18 cellular contexts compared by ENCODE assay signal in genomic region chr3:44887101-44887500, GRCh38. TPM values are rescaled to one million over a fixed set of nuclear protein-coding genes. Genes with fewer than 3 reads are reported as not detected.
DNase-seq lines count a peak whose midpoint lies in the region; ATAC-seq, FAIRE-seq and TF ChIP-seq lines count a peak whose summit lies in the region.
"Had no signal": no experiment of that assay in that cellular context is flagged by ENCODE, and none has a peak within 500 bp of the region (broad histone marks: within the 10 kb centered on the region; RNA-seq: fewer than 3 reads in every experiment).

No MANE protein-coding gene starts in this region.

- H3K27me3 Mint-ChIP-seq in MCF 10A (ENCODE audit: insufficient read depth, unreplicated experiment): no peaks in the 10 kb centered on the region

- peak overlapping the region; percentile 17 for H3K4me3 Mint-ChIP-seq in MCF 10A (ENCODE audit: unreplicated experiment)
- H3K4me3 Mint-ChIP-seq: H9 had no signal

- H3K27ac Mint-ChIP-seq in MCF 10A (ENCODE audit: low read depth, unreplicated experiment): peak overlapping the region; percentile 79
- H3K27ac Mint-ChIP-seq: H9 had no signal

- peak overlapping the region; percentile 70 for H3K4me2 ChIP-seq in keratinocyte (ENCODE audit: control insufficient read depth, extremely low read depth, insufficient read depth, low read depth, low read length)

- peak overlapping the region; percentile 14 for H2AFZ ChIP-seq in keratinocyte (ENCODE audit: control insufficient read depth, low read length)

- dilution Hi-C loops in keratinocyte (cut with MboI; ENCODE audit: extremely low pct_ligation_motif_present, low sequenced_read_pairs): no loop called here

- H3K4me1 Mint-ChIP-seq in MCF 10A (ENCODE audit: insufficient read depth, unreplicated experiment): peaks cover 51% of the 10 kb centered on the region

- no peaks in the 10 kb centered on the region for H3K9me3 Mint-ChIP-seq in MCF 10A (ENCODE audit: unreplicated experiment)

- DNase-seq in MCF 10A (ENCODE audit: unreplicated experiment) (no peak), breast epithelium (ENCODE audit: low spot score in 2 of 2) (no peak), bronchial epithelial cell (ENCODE audit: low read depth) (peak; percentile 60), keratinocyte (ENCODE audit: low read depth, low spot score) (no peak), NCI-H774 (lab: John Stamatoyannopoulos, UW) (no peak), NCI-H2196 (lab: John Stamatoyannopoulos, UW; ENCODE audit: unreplicated experiment) (no peak)
- no peak for DNase-seq in stimulated activated CD4-positive, alpha-beta T cell treated with anti-CD3 and anti-CD28 coated beads, Interleukin-4, amount 100 ng/mL, for 4 hours
- DNase-seq: C1 segment of cervical spinal cord, EL, H9, NCI-H1417, NCI-H187 treated with DMSO at 0.1 percent for 48 hours, NCI-H2171, NCI-H446 treated with DMSO at 0.1 percent for 48 hours, Right ventricle myocardium superior had no signal

- TF ChIP-seq POLR2A in breast epithelium (IDR thresholded peaks at IDR 0.05): no peak

- peaks cover 7% of the 10 kb centered on the region for H3K36me3 Mint-ChIP-seq in MCF 10A (ENCODE audit: insufficient read depth, unreplicated experiment)

- CTCF ChIA-PET in MCF 10A (lab: Yijun Ruan, JAX): interaction anchor here (0.7 to 3.5 kb wide), 2 partner anchors 21 to 26 kb away, joined by 4 to 13 read pairs; no protein-coding TSS in a partner anchor

- intact Hi-C loops in MCF 10A (cut with micrococcal nuclease) (loop anchor here (2.0 to 10.0 kb wide), 3 partner anchors 56 to 235 kb away; partner anchors contain the start of genes EXOSC7 and ZDHHC3), breast epithelium (cut with DNase I; ENCODE audit: low total_unique reads) (no loop called here)

- H3K4me1 ChIP-seq in breast epithelium: no peaks in the 10 kb centered on the region
- peaks cover 51% of the 10 kb centered on the region for H3K4me1 ChIP-seq in keratinocyte (ENCODE audit: control insufficient read depth, extremely low read depth, insufficient read depth, low read length)

- no peak for ATAC-seq in HG03175 (IDR thresholded peaks at IDR 0.05; ENCODE audit: unreplicated experiment)
- ATAC-seq: SK-N-SH treated with all-trans-retinoic acid at 6 μM for 48 hours had no signal

- FAIRE-seq in bronchial epithelial cell (lab: Jason Lieb, UNC): no peak
- no peak for FAIRE-seq in keratinocyte (lab: Jason Lieb, UNC)

- H3K4me3 ChIP-seq in breast epithelium (no peak overlapping the region), bronchial epithelial cell (ENCODE audit: low read depth, low read length) (no peak overlapping the region), keratinocyte (ENCODE audit: control insufficient read depth in 2 of 3, extremely low read depth in 1 of 3, insufficient read depth in 2 of 3, low read depth in 1 of 3, low read length in 3 of 3) (peak overlapping the region in 1 of 3 experiments; percentile 1)

- POLR2A ChIA-PET in MCF 10A (lab: Yijun Ruan, JAX): interaction anchor here (0.7 to 1.4 kb wide), 4 partner anchors 19 to 125 kb away, joined by 3 to 9 read pairs (median 3); partner anchors contain the start of genes EXOSC7, KIAA1143, KIF15 and ZDHHC3

- H4K20me1 ChIP-seq in keratinocyte (ENCODE audit: control insufficient read depth, extremely low read depth, insufficient read depth, low read length): no peaks in the 10 kb centered on the region

- H3K27ac ChIP-seq in breast epithelium: no peak overlapping the region
- peak overlapping the region; percentile 98 for H3K27ac ChIP-seq in keratinocyte (ENCODE audit: control insufficient read depth, insufficient read depth, low read length)

- no TSS peak for BruUV-seq in MCF 10A (replicated peaks; lab: Mats Ljungman, UMichigan)

- H3K9me3 ChIP-seq in breast epithelium (no peaks in the 10 kb centered on the region), keratinocyte (ENCODE audit: control insufficient read depth, low read depth, low read length) (no peaks in the 10 kb centered on the region)

- H3K9me1 ChIP-seq in keratinocyte (ENCODE audit: control insufficient read depth, extremely low read depth, insufficient read depth, low read length): no peaks in the 10 kb centered on the region

- H3K27me3 ChIP-seq in breast epithelium (no peaks in the 10 kb centered on the region), bronchial epithelial cell (ENCODE audit: control insufficient read depth, insufficient read depth, low read length) (no peaks in the 10 kb centered on the region), keratinocyte (ENCODE audit: control insufficient read depth, extremely low read depth, insufficient read depth, low read length) (no peaks in the 10 kb centered on the region)

- TF ChIP-seq CTCF in MCF 10A (IDR thresholded peaks at IDR 0.05; ENCODE audit: unreplicated experiment) (no peak), breast epithelium (IDR thresholded peaks at IDR 0.05) (no peak), bronchial epithelial cell (IDR thresholded peaks at IDR 0.05; ENCODE audit: insufficient read depth, low read length, severe bottlenecking) (no peak), keratinocyte (optimal IDR thresholded peaks at IDR 0.05 in 1 of 3, IDR thresholded peaks at IDR 0.05 in 1 of 3, conservative IDR thresholded peaks at IDR 0.05 in 1 of 3; ENCODE audit: extremely low read depth in 1 of 3, insufficient read depth in 2 of 3, low read length in 3 of 3) (no peak)

- H3K36me3 ChIP-seq in breast epithelium (no peaks in the 10 kb centered on the region), bronchial epithelial cell (ENCODE audit: control insufficient read depth, insufficient read depth, low read length) (no peaks in the 10 kb centered on the region), keratinocyte (ENCODE audit: control insufficient read depth in 2 of 2, extremely low read depth in 1 of 2, insufficient read depth in 2 of 2, low read length in 2 of 2) (no peaks in the 10 kb centered on the region)

- peak overlapping the region; percentile 74 for H3K9ac ChIP-seq in keratinocyte (ENCODE audit: control insufficient read depth, extremely low read depth, insufficient read depth, low read length)

- no peaks in the 10 kb centered on the region for H3K79me2 ChIP-seq in keratinocyte (ENCODE audit: control insufficient read depth, insufficient read depth, low read length)

RNA-seq across cellular contexts. Expression of gene TGM4, which starts 12.7 kb away (rescaled TPM):
- 1.1 and 2.5 TPM in 2 replicates for total RNA-seq in MCF 10A (2022)
- total RNA-seq in breast epithelium: under 1 TPM in 1 of 3 donors, not detected in 2; 0.16 TPM
- under 0.01 TPM in 2 replicates for total RNA-seq in bronchial epithelial cell
- 1.3 to 2.2 TPM (median 1.3 TPM) in 3 replicates for polyA plus RNA-seq in keratinocyte
- 0.20 TPM for polyA plus RNA-seq in keratinocyte (2011; ENCODE audit: low read depth)
- polyA plus RNA-seq in keratinocyte (2011; cell fraction: cytosol; rRNA removed): 1.4 and 2.0 TPM in 2 replicates
- polyA plus RNA-seq in keratinocyte (2011; cell fraction: nucleus; rRNA removed): 1.6 TPM in 2 replicates
- polyA plus RNA-seq in keratinocyte (2012; ENCODE audit: low replicate concordance): 0.58 and 1.2 TPM in 2 replicates
- polyA minus RNA-seq in keratinocyte: 1.4 to 3.1 TPM (median 1.4 TPM) in 3 replicates
- 0.96 TPM for polyA minus RNA-seq in keratinocyte (2011; cell fraction: cytosol; rRNA and poly(A)+ RNA removed)
- 1.3 and 2.5 TPM in 2 replicates for polyA minus RNA-seq in keratinocyte (2011; cell fraction: nucleus; rRNA and poly(A)+ RNA removed)
- total RNA-seq: H9, HT-29, Right ventricle myocardium superior had no signal

RNA-seq across cellular contexts. Expression of gene TMEM42, which starts 25.4 kb away (rescaled TPM):
- 27.6 and 27.8 TPM in 2 replicates for total RNA-seq in MCF 10A (2022)
- 10 to 100 TPM; 12.8 to 28.6 (median 20.3) TPM for total RNA-seq in breast epithelium
- 17.1 and 25.7 TPM in 2 replicates for total RNA-seq in bronchial epithelial cell
- 15.0 to 25.2 TPM (median 19.5 TPM) in 3 replicates for polyA plus RNA-seq in keratinocyte
- 6.0 TPM for polyA plus RNA-seq in keratinocyte (2011; ENCODE audit: low read depth)
- 18.5 and 19.1 TPM in 2 replicates for polyA plus RNA-seq in keratinocyte (2011; cell fraction: cytosol; rRNA removed)
- 21.3 and 22.2 TPM in 2 replicates for polyA plus RNA-seq in keratinocyte (2011; cell fraction: nucleus; rRNA removed)
- polyA plus RNA-seq in keratinocyte (2012; ENCODE audit: low replicate concordance): 11.5 and 19.4 TPM in 2 replicates
- polyA minus RNA-seq in keratinocyte: 5.4 to 11.3 TPM (median 7.2 TPM) in 3 replicates
- 16.7 TPM for polyA minus RNA-seq in keratinocyte (2011; cell fraction: cytosol; rRNA and poly(A)+ RNA removed)
- 3.8 and 4.3 TPM in 2 replicates for polyA minus RNA-seq in keratinocyte (2011; cell fraction: nucleus; rRNA and poly(A)+ RNA removed)
